ENCODE assay signal across 25 cellular contexts in genomic region chr10:126502481-126502880, GRCh38.
"Had no signal": no experiment of that assay in that cellular context is flagged by ENCODE, and none has a peak within 500 bp of the region (broad histone marks: within the 10 kb centered on the region; RNA-seq: fewer than 3 reads in every experiment).

No MANE protein-coding gene starts in this region.

- H3K36me3 Mint-ChIP-seq: activated naive CD4-positive, alpha-beta T cell treated with anti-CD3 and anti-CD28 coated beads, Interleukin-2, amount 10 ng/mL, durations not matched to agents 7 days and 5 days; brain; stimulated activated naive B cell treated with anti-CD40 and anti-IgM and Interleukin-4, amounts not matched to agents 10 μg/mL and 1 μg/mL and 100 μg/mL, for 72 hours; type B pancreatic cell had no signal

- H3K4me3 ChIP-seq: gastroesophageal sphincter, lower lobe of right lung, mucosa of descending colon had no signal

- H3K9me3 Mint-ChIP-seq: activated CD4-positive, alpha-beta T cell treated with anti-CD3 and anti-CD28 coated beads, Interleukin-2, amount 10 ng/mL, durations not matched to agents 24 days and 14 days; stimulated activated naive B cell treated with anti-CD40 and anti-IgM and Interleukin-4, amounts not matched to agents 10 μg/mL and 1 μg/mL and 100 μg/mL, for 72 hours had no signal

- H3K36me3 ChIP-seq: gastroesophageal sphincter, lower lobe of right lung had no signal

- H3K27me3 ChIP-seq: gastroesophageal sphincter had no signal

- H3K4me1 Mint-ChIP-seq: activated CD4-positive, alpha-beta memory T cell treated with anti-CD3 and anti-CD28 coated beads, Interleukin-2, amount 10 ng/mL, durations not matched to agents 7 days and 5 days; activated CD4-positive, alpha-beta T cell treated with anti-CD3 and anti-CD28 coated beads, Interleukin-2, amount 10 ng/mL, durations not matched to agents 24 days and 14 days; activated naive CD4-positive, alpha-beta T cell treated with anti-CD3 and anti-CD28 coated beads, Interleukin-2, amount 10 ng/mL, durations not matched to agents 7 days and 5 days had no signal

- H3K27ac Mint-ChIP-seq: activated CD4-positive, alpha-beta memory T cell treated with anti-CD3 and anti-CD28 coated beads, Interleukin-2, amount 10 ng/mL, durations not matched to agents 7 days and 5 days; activated CD4-positive, alpha-beta T cell treated with anti-CD3 and anti-CD28 coated beads, Interleukin-2, amount 10 ng/mL, durations not matched to agents 24 days and 14 days; activated naive CD4-positive, alpha-beta T cell treated with anti-CD3 and anti-CD28 coated beads, Interleukin-2, amount 10 ng/mL, durations not matched to agents 7 days and 5 days; brain; stimulated activated naive B cell treated with anti-CD40 and anti-IgM and Interleukin-4, amounts not matched to agents 10 μg/mL and 1 μg/mL and 100 μg/mL, for 72 hours; type B pancreatic cell had no signal

- H3K27ac ChIP-seq: gastroesophageal sphincter, lower lobe of right lung, VCaP had no signal

- H3K4me3 Mint-ChIP-seq: activated CD4-positive, alpha-beta memory T cell treated with anti-CD3 and anti-CD28 coated beads, Interleukin-2, amount 10 ng/mL, durations not matched to agents 7 days and 5 days; activated CD4-positive, alpha-beta T cell treated with anti-CD3 and anti-CD28 coated beads, Interleukin-2, amount 10 ng/mL, durations not matched to agents 24 days and 14 days; activated naive CD4-positive, alpha-beta T cell treated with anti-CD3 and anti-CD28 coated beads, Interleukin-2, amount 10 ng/mL, durations not matched to agents 7 days and 5 days; brain; stimulated activated naive B cell treated with anti-CD40 and anti-IgM and Interleukin-4, amounts not matched to agents 10 μg/mL and 1 μg/mL and 100 μg/mL, for 72 hours; type B pancreatic cell had no signal

- H3K27me3 Mint-ChIP-seq: activated CD4-positive, alpha-beta memory T cell treated with anti-CD3 and anti-CD28 coated beads, Interleukin-2, amount 10 ng/mL, durations not matched to agents 7 days and 5 days; activated CD4-positive, alpha-beta T cell treated with anti-CD3 and anti-CD28 coated beads, Interleukin-2, amount 10 ng/mL, durations not matched to agents 24 days and 14 days; activated naive CD4-positive, alpha-beta T cell treated with anti-CD3 and anti-CD28 coated beads, Interleukin-2, amount 10 ng/mL, durations not matched to agents 7 days and 5 days; brain; type B pancreatic cell had no signal

- DNase-seq: activated CD4-positive, alpha-beta memory T cell treated with anti-CD3 and anti-CD28 coated beads, Interleukin-2, amount 10 ng/mL, durations not matched to agents 7 days and 5 days; activated CD4-positive, alpha-beta T cell treated with anti-CD3 and anti-CD28 coated beads, Interleukin-2, amount 10 ng/mL, durations not matched to agents 24 days and 14 days; activated effector memory CD4-positive, alpha-beta T cell treated with anti-CD3 and anti-CD28 coated beads, Interleukin-2, amount 50 U/mL, for 16 hours; activated naive CD4-positive, alpha-beta T cell treated with anti-CD3 and anti-CD28 coated beads, Interleukin-2, amount 10 ng/mL, durations not matched to agents 7 days and 5 days; anterior cingulate cortex; caudate nucleus; dermis blood vessel endothelial cell; effector CD8-positive, alpha-beta T cell; erythroblast; hypothalamus; islet precursor cell; left colon; lower lobe of right lung; mesendoderm; mucosa of descending colon; nucleus accumbens; stimulated activated CD4-positive, alpha-beta T cell treated with anti-CD3 and anti-CD28 coated beads, Interleukin-2, amount 100 ng/mL, for 48 hours; stimulated activated CD8-positive, alpha-beta memory T cell treated with anti-CD3 and anti-CD28 coated beads, Interleukin-4, amount 100 ng/mL, for 48 hours; stimulated activated naive B cell treated with anti-CD40 and anti-IgM and Interleukin-4, amounts not matched to agents 10 μg/mL and 1 μg/mL and 100 μg/mL, for 72 hours had no signal

- H3K4me1 ChIP-seq: gastroesophageal sphincter, lower lobe of right lung had no signal

- H3K9me3 ChIP-seq: gastroesophageal sphincter, lower lobe of right lung, mucosa of descending colon had no signal

- ATAC-seq: activated CD4-positive, CD25-positive, alpha-beta regulatory T cell treated with anti-CD3 and anti-CD28 coated beads, Interleukin-2, amount 50 U/mL, for 24 hours; gastroesophageal sphincter; left colon; lower lobe of right lung; mucosa of descending colon; sciatic nerve; stimulated activated naive B cell treated with anti-CD40 and anti-IgM and Interleukin-4, amounts not matched to agents 10 μg/mL and 1 μg/mL and 100 μg/mL, for 72 hours had no signal
